In genomic region chr1:52033190-52034049, GRCh38 we compare ENCODE assay signal across 1 cellular context.
TF ChIP-seq lines count a peak whose summit lies in the region.

Gene KTI12, minus strand, starts transcription at chr1:52033810. Its CDS starts 49 bp downstream, at chr1:52033761.

TF ChIP-seq in HepG2, 621 proteins besides CTCF, POLR2A, EP300 and RAD21 (continued from another document and continues in another):
- TF ChIP-seq NFAT5 (CRISPR knock-in tag; IDR thresholded peaks at IDR 0.05) (0 out of 2 replicates have a peak, but pooled peaks have one; percentile 71), GABPA (IDR thresholded peaks at IDR 0.05; ENCODE audit: low read depth, low read length) (peak; percentile 88), GABPA (CRISPR knock-in tag; IDR thresholded peaks at IDR 0.05; ENCODE audit: low read depth) (peak; percentile 97), ZBTB26 (CRISPR knock-in tag; IDR thresholded peaks at IDR 0.05; ENCODE audit: borderline replicate concordance) (no peak), HNF1A (IDR thresholded peaks at IDR 0.05; ENCODE audit: low read depth) (no peak), HNF1A (CRISPR knock-in tag; IDR thresholded peaks at IDR 0.05; ENCODE audit: borderline replicate concordance) (peak; percentile 71; the same call in 1 of the 2 replicates), ZNF432 (CRISPR knock-in tag; IDR thresholded peaks at IDR 0.05; ENCODE audit: borderline replicate concordance) (no peak), ZBTB46 (CRISPR knock-in tag; IDR thresholded peaks at IDR 0.05; ENCODE audit: borderline replicate concordance) (peak; percentile 83; the same call in 1 of the 2 replicates), DDIT3 (CRISPR knock-in tag; IDR thresholded peaks at IDR 0.05) (no peak), ZNF160 (CRISPR knock-in tag; IDR thresholded peaks at IDR 0.05) (no peak), ARID4A (CRISPR knock-in tag; IDR thresholded peaks at IDR 0.05; ENCODE audit: borderline replicate concordance) (peak; percentile 98), HNF1B (CRISPR knock-in tag; IDR thresholded peaks at IDR 0.05) (peak; percentile 75), ZNF501 (CRISPR knock-in tag; IDR thresholded peaks at IDR 0.05) (peak; percentile 85), ZNF264 (CRISPR knock-in tag; IDR thresholded peaks at IDR 0.05) (no peak; the same call in 1 of the 2 replicates), ZNF576 (CRISPR knock-in tag; IDR thresholded peaks at IDR 0.05) (no peak), ZNF451 (CRISPR knock-in tag; IDR thresholded peaks at IDR 0.05) (peak; percentile 72; the same call in 1 of the 2 replicates), CREB1 (IDR thresholded peaks at IDR 0.05) (peak; percentile 60; the same call in 1 of the 2 replicates), CREB1 (CRISPR knock-in tag; IDR thresholded peaks at IDR 0.05) (peak; percentile 95), ZBTB34 (CRISPR knock-in tag; IDR thresholded peaks at IDR 0.05) (peak; percentile 37; the same call in 1 of the 2 replicates), ATF7-NPFF (CRISPR knock-in tag; IDR thresholded peaks at IDR 0.05; ENCODE audit: low read depth) (peak; percentile 70), ATF1 (CRISPR knock-in tag; IDR thresholded peaks at IDR 0.05) (peak; percentile 79), ZNF205 (CRISPR knock-in tag; IDR thresholded peaks at IDR 0.05) (peak; percentile 66; the same call in 1 of the 2 replicates), ZFP36L1 (CRISPR knock-in tag; IDR thresholded peaks at IDR 0.05) (no peak), IRF2 (CRISPR knock-in tag; IDR thresholded peaks at IDR 0.05) (peak; percentile 74), ZFX (CRISPR knock-in tag; IDR thresholded peaks at IDR 0.05; ENCODE audit: low read depth) (peak; percentile 80), BRF2 (CRISPR knock-in tag; IDR thresholded peaks at IDR 0.05) (peak; percentile 75; the same call in 1 of the 2 replicates), TOE1 (CRISPR knock-in tag; IDR thresholded peaks at IDR 0.05) (no peak), HIC2 (CRISPR knock-in tag; IDR thresholded peaks at IDR 0.05; ENCODE audit: low read depth) (peak; percentile 42; the same call in 1 of the 2 replicates), FOXK2 (IDR thresholded peaks at IDR 0.05) (no peak), CEBPB (IDR thresholded peaks at IDR 0.05; ENCODE audit: borderline replicate concordance, low read depth, low read length) (no peak)
